8 cellular contexts compared by ENCODE assay signal in genomic region chr12:95549392-95550084, GRCh38. TPM values are rescaled to one million over a fixed set of nuclear protein-coding genes. Genes with fewer than 3 reads are reported as not detected.
DNase-seq lines count a peak whose midpoint lies in the region; ATAC-seq and TF ChIP-seq lines count a peak whose summit lies in the region.

No MANE protein-coding gene starts in this region.

- H3K9ac ChIP-seq in DND-41 (ENCODE audit: low read depth, low read length): peak overlapping the region; percentile 92
- no peak overlapping the region for H3K9ac ChIP-seq in rectal smooth muscle tissue (ENCODE audit: low read length)

- H3K4me3 ChIP-seq in DND-41 (ENCODE audit: low read depth in 1 of 2, low read length in 2 of 2) (peak overlapping the region in 1 of 2 experiments; percentile 60; a peak in 3 of 4 replicates), Peyer's patch (peak overlapping the region in 3 of 4 donors; percentile 56 to 79 (median 58)), hepatocyte (no peak overlapping the region), rectal smooth muscle tissue (ENCODE audit: low read length) (peak overlapping the region; percentile 62)

- H3K36me3 ChIP-seq in DND-41 (ENCODE audit: insufficient read depth, low read length): peaks cover 2% of the 10 kb centered on the region
- H3K36me3 ChIP-seq in Peyer's patch: no peaks in the 10 kb centered on the region
- H3K36me3 ChIP-seq in hepatocyte (replicated peaks; ENCODE audit: insufficient read depth, low read depth): no peaks in the 10 kb centered on the region
- H3K36me3 ChIP-seq in rectal smooth muscle tissue (ENCODE audit: control insufficient read depth, insufficient read depth, low read length): no peaks in the 10 kb centered on the region

- H3K27me3 ChIP-seq in DND-41 (ENCODE audit: insufficient read depth, low read length, poor library complexity) (no peaks in the 10 kb centered on the region), Peyer's patch (peaks cover 0 to 14% of the 10 kb centered on the region in 2 donors), hepatocyte (peaks cover 64% of the 10 kb centered on the region), rectal smooth muscle tissue (ENCODE audit: control insufficient read depth, insufficient read depth, low read length) (peaks cover 2% of the 10 kb centered on the region)

- no peak for TF ChIP-seq POLR2A in Peyer's patch (IDR thresholded peaks at IDR 0.05)

- H4K20me1 ChIP-seq in DND-41 (ENCODE audit: insufficient read depth, low read length) (no peaks in the 10 kb centered on the region), hepatocyte (ENCODE audit: insufficient read depth, poor library complexity, severe bottlenecking) (no peaks in the 10 kb centered on the region)

- H2AFZ ChIP-seq in DND-41 (ENCODE audit: low read depth, low read length) (peak overlapping the region; percentile 91), hepatocyte (peak overlapping the region; percentile 88)

- DNase-seq in DND-41 (no peak), Peyer's patch (no peak), hepatocyte (ENCODE audit: low spot score) (no peak)
- no peak for DNase-seq in stimulated activated CD4-positive, alpha-beta T cell treated with anti-CD3 and anti-CD28 coated beads, Interleukin-12 subunit alpha, Interleukin-12 subunit beta, amount 100 ng/mL, for 4 hours
- no peak for DNase-seq in stimulated activated CD4-positive, alpha-beta T cell treated with anti-CD3 and anti-CD28 coated beads, Interleukin-2, amount 100 ng/mL, for 48 hours

- 49% methylated on average over 12 of the region's 12 CpGs for whole genome bisulfite sequencing in hepatocyte (ENCODE audit: low lambda C conversion rate, missing lambda C conversion rate)

- peaks cover 5% of the 10 kb centered on the region for H3K9me3 ChIP-seq in DND-41 (ENCODE audit: insufficient read depth, low read length, severe bottlenecking)
- H3K9me3 ChIP-seq in Peyer's patch: peaks cover 0 to 6% (median 0%) of the 10 kb centered on the region in 4 donors
- H3K9me3 ChIP-seq in hepatocyte (ENCODE audit: low read depth): peaks cover 5% of the 10 kb centered on the region

- ATAC-seq in DND-41 (ENCODE audit: insufficient read depth, low read depth) (no peak), GM19324 (IDR thresholded peaks at IDR 0.05; ENCODE audit: low FRiP score, unreplicated experiment) (no peak), GM21367 (IDR thresholded peaks at IDR 0.05; ENCODE audit: unreplicated experiment) (no peak)

- H3K79me2 ChIP-seq in DND-41 (ENCODE audit: insufficient read depth, low read length) (peaks cover 78% of the 10 kb centered on the region), hepatocyte (no peaks in the 10 kb centered on the region)

- no peak for TF ChIP-seq CTCF in DND-41 (IDR thresholded peaks at IDR 0.05; ENCODE audit: borderline replicate concordance, extremely low read depth, low read length, poor library complexity, severe bottlenecking)
- TF ChIP-seq CTCF in Peyer's patch (IDR thresholded peaks at IDR 0.05): no peak
- TF ChIP-seq CTCF in hepatocyte (IDR thresholded peaks at IDR 0.05; ENCODE audit: poor library complexity): no peak

- H3K4me2 ChIP-seq in DND-41 (ENCODE audit: insufficient read depth, low read length): peak overlapping the region; percentile 75
- peak overlapping the region; percentile 96 for H3K4me2 ChIP-seq in hepatocyte

- peaks cover 84% of the 10 kb centered on the region for H3K4me1 ChIP-seq in DND-41 (ENCODE audit: insufficient read depth, low read length)
- no peaks in the 10 kb centered on the region for H3K4me1 ChIP-seq in Peyer's patch
- no peaks in the 10 kb centered on the region for H3K4me1 ChIP-seq in hepatocyte (ENCODE audit: insufficient read depth)
- no peaks in the 10 kb centered on the region for H3K4me1 ChIP-seq in rectal smooth muscle tissue (ENCODE audit: control insufficient read depth, insufficient read depth, low read length)

- H3K27ac ChIP-seq in DND-41 (ENCODE audit: low read length) (peak overlapping the region; percentile 76), Peyer's patch (no peak overlapping the region), hepatocyte (no peak overlapping the region), rectal smooth muscle tissue (ENCODE audit: low read depth, low read length) (no peak overlapping the region)

- no peaks in the 10 kb centered on the region for H3K9me2 ChIP-seq in hepatocyte (replicated peaks; ENCODE audit: insufficient read depth)

RNA-seq across cellular contexts. Expression of gene USP44, which starts 1.7 kb away (rescaled TPM):
- total RNA-seq in Peyer's patch (1 to 10 TPM in 2 of 4 donors, not detected in 2; 1.2 to 2.9 TPM), hepatocyte (0.32 and 0.80 TPM in 2 replicates)
- polyA plus RNA-seq in hepatocyte: not detected in 2 replicates
